ENCODE assay signal across 16 cellular contexts in genomic region chr6:112481256-112481655, GRCh38.
A peak's percentile ranks its signal among the peaks of the same experiment; 100 is the strongest.
DNase-seq lines count a peak whose midpoint lies in the region; ATAC-seq and TF ChIP-seq lines count a peak whose summit lies in the region.
"Had no signal": no experiment of that assay in that cellular context is flagged by ENCODE, and none has a peak within 500 bp of the region (broad histone marks: within the 10 kb centered on the region; RNA-seq: fewer than 3 reads in every experiment).

No MANE protein-coding gene starts in this region.

- H3K9me3 Mint-ChIP-seq in neural progenitor cell: peaks cover 17% of the 10 kb centered on the region
- H3K9me3 Mint-ChIP-seq: CD4-positive, alpha-beta T cell; GM23338 had no signal

- no peak overlapping the region for H3K4me2 ChIP-seq in neural progenitor cell
- H3K4me2 ChIP-seq: GM23338 had no signal

- peak overlapping the region; percentile 29 for H3K27ac ChIP-seq in RWPE2 (ENCODE audit: poor library complexity, severe bottlenecking)
- no peak overlapping the region for H3K27ac ChIP-seq in neural progenitor cell
- H3K27ac ChIP-seq: C4-2B had no signal

- peaks cover 4% of the 10 kb centered on the region for H3K4me1 Mint-ChIP-seq in neural progenitor cell
- H3K4me1 Mint-ChIP-seq: GM23338 had no signal

- no peak overlapping the region for H3K27ac Mint-ChIP-seq in neural progenitor cell
- H3K27ac Mint-ChIP-seq: CD4-positive, alpha-beta T cell; GM23338 had no signal

- H3K79me2 ChIP-seq in neural progenitor cell (ENCODE audit: low read depth): no peaks in the 10 kb centered on the region

- H3K4me3 ChIP-seq in RWPE2 (ENCODE audit: severe bottlenecking): no peak overlapping the region
- H3K4me3 ChIP-seq in neural progenitor cell: no peak overlapping the region
- H3K4me3 ChIP-seq: GM23338, K562 had no signal

- no peak overlapping the region for H3K9ac ChIP-seq in neural progenitor cell

- H4K20me1 ChIP-seq in neural progenitor cell (ENCODE audit: low read depth): no peaks in the 10 kb centered on the region

- H3K4me1 ChIP-seq in RWPE2 (ENCODE audit: insufficient read depth, poor library complexity, severe bottlenecking) (peaks cover 13% of the 10 kb centered on the region), neural progenitor cell (peaks cover 3% of the 10 kb centered on the region)
- H3K4me1 ChIP-seq: Caco-2 had no signal

- H3F3A ChIP-seq in neural progenitor cell (ENCODE audit: low read depth): no peaks in the 10 kb centered on the region

- peak overlapping the region; percentile 40 for H2AFZ ChIP-seq in neural progenitor cell (replicated peaks)
- H2AFZ ChIP-seq: GM23338 had no signal

- no peaks in the 10 kb centered on the region for H3K27me3 ChIP-seq in RWPE2 (ENCODE audit: insufficient read depth, poor library complexity, severe bottlenecking)
- no peaks in the 10 kb centered on the region for H3K27me3 ChIP-seq in neural progenitor cell

- H3K36me3 ChIP-seq in RWPE2 (ENCODE audit: low read depth): no peaks in the 10 kb centered on the region
- no peaks in the 10 kb centered on the region for H3K36me3 ChIP-seq in neural progenitor cell

- H3K27me3 Mint-ChIP-seq in neural progenitor cell (ENCODE audit: insufficient read depth, low read depth): no peaks in the 10 kb centered on the region

- H3K36me3 Mint-ChIP-seq in neural progenitor cell: peaks cover 1% of the 10 kb centered on the region

- H3K4me3 Mint-ChIP-seq in neural progenitor cell: no peak overlapping the region
- H3K4me3 Mint-ChIP-seq: CD4-positive, alpha-beta T cell; GM23338 had no signal

- no peak for ATAC-seq in RWPE2 (ENCODE audit: low read depth)
- no peak for ATAC-seq in GM18873 (IDR thresholded peaks at IDR 0.05; ENCODE audit: low FRiP score, unreplicated experiment)
- ATAC-seq: GM23338, K562 had no signal

- no peak for DNase-seq in RWPE2 (ENCODE audit: low spot score)
- DNase-seq in fibroblast of gingiva (ENCODE audit: low read depth): peak; percentile 27
- DNase-seq in neural progenitor cell (ENCODE audit: low spot score): no peak
- no peak for DNase-seq in glomerular visceral epithelial cell (ENCODE audit: extremely low spot score)
- DNase-seq in H4 (ENCODE audit: low spot score): no peak
- DNase-seq: ACHN; AML-193; Caco-2; CD4-positive, alpha-beta T cell; DMS79 treated with DMSO at 0.1 percent for 48 hours; GF-D8; H7 had no signal

- no peaks in the 10 kb centered on the region for H3K9me3 ChIP-seq in RWPE2 (ENCODE audit: severe bottlenecking)
- no peaks in the 10 kb centered on the region for H3K9me3 ChIP-seq in neural progenitor cell (ENCODE audit: low read depth)
- H3K9me3 ChIP-seq: Caco-2 had no signal

- TF ChIP-seq CTCF in RWPE2 (IDR thresholded peaks at IDR 0.05; ENCODE audit: poor library complexity, severe bottlenecking): no peak
- no peak for TF ChIP-seq CTCF in neural progenitor cell (IDR thresholded peaks at IDR 0.05)
